Comparison of ENCODE assay signal across 9 cellular contexts in the genomic region with DNA sequence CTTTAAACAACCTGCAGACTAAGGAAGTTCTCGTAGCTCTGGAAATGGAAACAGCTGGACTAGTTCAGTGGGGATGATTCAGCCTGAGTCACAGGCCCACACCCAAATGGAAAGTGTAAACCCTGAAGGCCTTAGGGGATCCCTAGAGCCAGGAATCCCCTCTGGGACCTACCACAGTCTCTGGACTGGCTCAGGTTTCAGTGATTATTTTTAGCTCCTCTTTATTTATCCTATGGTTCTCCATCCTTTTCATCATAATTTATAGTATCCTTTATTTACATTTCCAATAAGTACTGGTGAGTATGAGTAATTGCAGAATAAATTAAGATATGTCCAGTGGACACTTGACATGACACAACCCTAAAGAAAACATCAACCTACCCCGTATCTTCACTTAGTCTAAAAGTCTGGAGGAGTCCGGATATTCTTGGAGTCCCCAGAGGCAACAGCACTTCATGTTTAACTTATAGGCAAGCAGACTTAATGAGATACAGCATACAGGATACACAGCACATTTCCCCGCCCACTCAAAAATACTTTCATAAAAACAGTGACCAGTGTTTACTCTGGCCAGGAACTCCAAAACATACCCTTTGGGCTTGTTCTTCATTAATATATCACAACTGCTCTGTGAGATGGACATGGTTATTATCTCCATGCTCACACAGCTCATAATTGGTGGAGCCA. TPM values are rescaled to one million over a fixed set of nuclear protein-coding genes. Genes with fewer than 3 reads are reported as not detected.
A peak's percentile ranks its signal among the peaks of the same experiment; 100 is the strongest.
DNase-seq lines count a peak whose midpoint lies in the region; ATAC-seq and TF ChIP-seq lines count a peak whose summit lies in the region.
"Had no signal": no experiment of that assay in that cellular context is flagged by ENCODE, and none has a peak within 500 bp of the region (broad histone marks: within the 10 kb centered on the region; RNA-seq: fewer than 3 reads in every experiment).

No MANE protein-coding gene starts in this region.

- WGBS in gastroesophageal sphincter (ENCODE audit: low coverage in 1 of 2), 2 donors = 29 to 37% methylated on average over 4 of the region's 4 CpGs
- WGBS in sigmoid colon, 2 donors = 60 to 61% methylated on average over 4 of the region's 4 CpGs

- peak; percentile 58 for ATAC-seq in gastroesophageal sphincter
- no peak for ATAC-seq in HG03175 (IDR thresholded peaks at IDR 0.05; ENCODE audit: unreplicated experiment)
- ATAC-seq in HG03159 (IDR thresholded peaks at IDR 0.05; ENCODE audit: unreplicated experiment) = no peak

- intact Hi-C loops in CD14-positive monocyte (cut with micrococcal nuclease) (no loop called here), sigmoid colon (cut with DNase I) (no loop called here)

- CTCF ChIA-PET in AG04450 (lab: Charles Lee) (no interaction called here), HEK293 (lab: Yijun Ruan, JAX) (no interaction called here)

- no peak for TF ChIP-seq EP300 in gastroesophageal sphincter (IDR thresholded peaks at IDR 0.05)
- no peak for TF ChIP-seq EP300 in sigmoid colon (IDR thresholded peaks at IDR 0.05)

- H3K9me3 Mint-ChIP-seq in CD14-positive monocyte = peaks cover 0 to 14% (median 5%) of the 10 kb centered on the region in 7 donors

- peak; percentile 77 for DNase-seq in AG04450 (ENCODE audit: low read depth, low spot score)
- peak; percentile 92 to 96 for DNase-seq in SJCRH30
- DNase-seq in CD14-positive monocyte (ENCODE audit: low spot score) = no peak
- DNase-seq in sigmoid colon = no peak
- DNase-seq: activated B cell treated with CpG ODN at 0.5 μM for 24 hours had no signal

- H3K4me1 ChIP-seq in HEK293 (ENCODE audit: control insufficient read depth, insufficient read depth, low read length) = peaks cover 12% of the 10 kb centered on the region
- H3K4me1 ChIP-seq in SJCRH30 = peaks cover 17% of the 10 kb centered on the region
- H3K4me1 ChIP-seq in gastroesophageal sphincter = peaks cover 0 to 6% (median 0%) of the 10 kb centered on the region in 3 donors
- peaks cover 0 to 11% (median 7%) of the 10 kb centered on the region in 4 donors for H3K4me1 ChIP-seq in sigmoid colon

- H3K27me3 ChIP-seq in AG04450 (ENCODE audit: control insufficient read depth, insufficient read depth, low read length) (no peaks in the 10 kb centered on the region), SJCRH30 (no peaks in the 10 kb centered on the region), gastroesophageal sphincter (no peaks in the 10 kb centered on the region), sigmoid colon (no peaks in the 10 kb centered on the region)

- H3K27me3 Mint-ChIP-seq in CD14-positive monocyte (ENCODE audit: low read depth in 3 of 3) = no peaks in the 10 kb centered on the region
- H3K27me3 Mint-ChIP-seq: activated B cell treated with CpG ODN at 0.5 μM for 24 hours had no signal

- H3K27ac ChIP-seq in AG04450 (ENCODE audit: low read depth, low read length) (no peak overlapping the region), HEK293 (ENCODE audit: extremely low read depth, low read depth, low read length) (0 out of 2 replicates have a peak overlapping the region, but pooled peaks have one; percentile 34), SJCRH30 (peak overlapping the region; percentile 52), gastroesophageal sphincter (no peak overlapping the region), sigmoid colon (no peak overlapping the region)

- H3K27ac Mint-ChIP-seq in CD14-positive monocyte = no peak overlapping the region
- H3K27ac Mint-ChIP-seq: activated B cell treated with CpG ODN at 0.5 μM for 24 hours had no signal

- H3K4me3 ChIP-seq in AG04450 (ENCODE audit: low read depth, low read length) = no peak overlapping the region
- no peak overlapping the region for H3K4me3 ChIP-seq in HEK293 (ENCODE audit: low read depth, low read length)
- no peak overlapping the region for H3K4me3 ChIP-seq in SJCRH30
- no peak overlapping the region for H3K4me3 ChIP-seq in gastroesophageal sphincter
- H3K4me3 ChIP-seq in sigmoid colon = no peak overlapping the region

- no peaks in the 10 kb centered on the region; the same call in 1 of the 2 replicates for H3K9me3 ChIP-seq in AG04450 (ENCODE audit: control insufficient read depth, insufficient read depth, low read length)
- H3K9me3 ChIP-seq in HEK293 (ENCODE audit: control insufficient read depth, insufficient read depth, low read depth, low read length) = no peaks in the 10 kb centered on the region
- no peaks in the 10 kb centered on the region for H3K9me3 ChIP-seq in SJCRH30 (replicated peaks)
- no peaks in the 10 kb centered on the region for H3K9me3 ChIP-seq in gastroesophageal sphincter
- H3K9me3 ChIP-seq in sigmoid colon = no peaks in the 10 kb centered on the region

- H3K36me3 Mint-ChIP-seq in CD14-positive monocyte = no peaks in the 10 kb centered on the region

- TF ChIP-seq CTCF in AG04450 (IDR thresholded peaks at IDR 0.05; ENCODE audit: low read depth, low read length) (no peak), HEK293 (tag by site-specific recombination; IDR thresholded peaks at IDR 0.05) (no peak), gastroesophageal sphincter (IDR thresholded peaks at IDR 0.05) (no peak), CD14-positive monocyte (IDR thresholded peaks at IDR 0.05) (no peak), sigmoid colon (IDR thresholded peaks at IDR 0.05) (no peak)

- POLR2A ChIA-PET in AG04450 (lab: Yijun Ruan, JAX) (no interaction called here), HEK293 (lab: Yijun Ruan, JAX) (no interaction called here)

- no peaks in the 10 kb centered on the region for H3K4me1 Mint-ChIP-seq in CD14-positive monocyte
- H3K4me1 Mint-ChIP-seq: activated B cell treated with CpG ODN at 0.5 μM for 24 hours had no signal

- TF ChIP-seq POLR2A in gastroesophageal sphincter (IDR thresholded peaks at IDR 0.05) = no peak
- no peak for TF ChIP-seq POLR2A in sigmoid colon (IDR thresholded peaks at IDR 0.05)

- H3K36me3 ChIP-seq in HEK293 (ENCODE audit: control insufficient read depth in 2 of 2, insufficient read depth in 1 of 2, low read length in 2 of 2) = no peaks in the 10 kb centered on the region
- no peaks in the 10 kb centered on the region for H3K36me3 ChIP-seq in SJCRH30
- no peaks in the 10 kb centered on the region for H3K36me3 ChIP-seq in gastroesophageal sphincter
- H3K36me3 ChIP-seq in sigmoid colon = no peaks in the 10 kb centered on the region

- H3K4me3 Mint-ChIP-seq in CD14-positive monocyte = no peak overlapping the region
- H3K4me3 Mint-ChIP-seq: activated B cell treated with CpG ODN at 0.5 μM for 24 hours had no signal

TF ChIP-seq in HEK293, 187 proteins besides CTCF, POLR2A, EP300 and RAD21 (continues in another document):
- TF ChIP-seq ZNF558 (tag by site-specific recombination; IDR thresholded peaks at IDR 0.05) (no peak), ZNF302 (tag by site-specific recombination; IDR thresholded peaks at IDR 0.05; ENCODE audit: low read depth) (no peak), ZNF830 (tag by site-specific recombination; IDR thresholded peaks at IDR 0.05; ENCODE audit: low read depth) (no peak), ZNF610 (tag by site-specific recombination; IDR thresholded peaks at IDR 0.05; ENCODE audit: borderline replicate concordance) (no peak), ZNF274 (IDR thresholded peaks at IDR 0.05; ENCODE audit: low read length) (no peak), ZNF274 (tag by site-specific recombination; IDR thresholded peaks at IDR 0.05; ENCODE audit: borderline replicate concordance) (no peak), ZNF549 (tag by site-specific recombination; IDR thresholded peaks at IDR 0.05) (no peak), GLI2 (tag by site-specific recombination; IDR thresholded peaks at IDR 0.05; ENCODE audit: borderline replicate concordance, low read depth) (peak; percentile 68)
- TF ChIP-seq, protein P1, sequence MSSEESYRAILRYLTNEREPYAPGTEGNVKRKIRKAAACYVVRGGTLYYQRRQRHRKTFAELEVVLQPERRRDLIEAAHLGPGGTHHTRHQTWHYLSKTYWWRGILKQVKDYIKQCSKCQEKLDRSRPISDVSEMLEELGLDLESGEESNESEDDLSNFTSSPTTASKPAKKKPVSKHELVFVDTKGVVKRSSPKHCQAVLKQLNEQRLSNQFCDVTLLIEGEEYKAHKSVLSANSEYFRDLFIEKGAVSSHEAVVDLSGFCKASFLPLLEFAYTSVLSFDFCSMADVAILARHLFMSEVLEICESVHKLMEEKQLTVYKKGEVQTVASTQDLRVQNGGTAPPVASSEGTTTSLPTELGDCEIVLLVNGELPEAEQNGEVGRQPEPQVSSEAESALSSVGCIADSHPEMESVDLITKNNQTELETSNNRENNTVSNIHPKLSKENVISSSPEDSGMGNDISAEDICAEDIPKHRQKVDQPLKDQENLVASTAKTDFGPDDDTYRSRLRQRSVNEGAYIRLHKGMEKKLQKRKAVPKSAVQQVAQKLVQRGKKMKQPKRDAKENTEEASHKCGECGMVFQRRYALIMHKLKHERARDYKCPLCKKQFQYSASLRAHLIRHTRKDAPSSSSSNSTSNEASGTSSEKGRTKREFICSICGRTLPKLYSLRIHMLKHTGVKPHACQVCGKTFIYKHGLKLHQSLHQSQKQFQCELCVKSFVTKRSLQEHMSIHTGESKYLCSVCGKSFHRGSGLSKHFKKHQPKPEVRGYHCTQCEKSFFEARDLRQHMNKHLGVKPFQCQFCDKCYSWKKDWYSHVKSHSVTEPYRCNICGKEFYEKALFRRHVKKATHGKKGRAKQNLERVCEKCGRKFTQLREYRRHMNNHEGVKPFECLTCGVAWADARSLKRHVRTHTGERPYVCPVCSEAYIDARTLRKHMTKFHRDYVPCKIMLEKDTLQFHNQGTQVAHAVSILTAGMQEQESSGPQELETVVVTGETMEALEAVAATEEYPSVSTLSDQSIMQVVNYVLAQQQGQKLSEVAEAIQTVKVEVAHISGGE (tag by site-specific recombination; conservative IDR thresholded peaks at IDR 0.05; ENCODE audit: low read depth) = no peak
- TF ChIP-seq, protein P2, sequence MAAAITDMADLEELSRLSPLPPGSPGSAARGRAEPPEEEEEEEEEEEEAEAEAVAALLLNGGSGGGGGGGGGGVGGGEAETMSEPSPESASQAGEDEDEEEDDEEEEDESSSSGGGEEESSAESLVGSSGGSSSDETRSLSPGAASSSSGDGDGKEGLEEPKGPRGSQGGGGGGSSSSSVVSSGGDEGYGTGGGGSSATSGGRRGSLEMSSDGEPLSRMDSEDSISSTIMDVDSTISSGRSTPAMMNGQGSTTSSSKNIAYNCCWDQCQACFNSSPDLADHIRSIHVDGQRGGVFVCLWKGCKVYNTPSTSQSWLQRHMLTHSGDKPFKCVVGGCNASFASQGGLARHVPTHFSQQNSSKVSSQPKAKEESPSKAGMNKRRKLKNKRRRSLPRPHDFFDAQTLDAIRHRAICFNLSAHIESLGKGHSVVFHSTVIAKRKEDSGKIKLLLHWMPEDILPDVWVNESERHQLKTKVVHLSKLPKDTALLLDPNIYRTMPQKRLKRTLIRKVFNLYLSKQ (tag by site-specific recombination; IDR thresholded peaks at IDR 0.05; ENCODE audit: borderline replicate concordance) = no peak

RNA-seq across cellular contexts. Expression of a gene that starts 28.4 kb away (rescaled TPM):
- polyA plus RNA-seq in AG04450 (2011; rRNA removed) (0.02 and 0.06 TPM in 2 replicates), CD14-positive monocyte (not detected), sigmoid colon (under 1 TPM; under 0.01 to 0.51 (median under 0.01) TPM)
- 0.18 TPM in 1 of 2 replicates, not detected in the other for polyA minus RNA-seq in AG04450 (2011; rRNA and poly(A)+ RNA removed)
- total RNA-seq in SJCRH30 (2014; rRNA removed; shearing (Covaris generic)) = 0.48 and 0.53 TPM in 2 replicates
- total RNA-seq in gastroesophageal sphincter (10 to 100 TPM; 22.1 to 42.6 (median 25.0) TPM), sigmoid colon (10 to 100 TPM in 3 of 4 donors, 1 to 10 TPM in 1; 7.8 to 16.3 (median 11.8) TPM)
- total RNA-seq: activated B cell treated with CpG ODN at 0.5 μM for 24 hours had no signal

Comparison
In these comparisons a context has a peak if more than half of its experiments do, and no peak if none do; other contexts are left out.
1. DNase-seq: peak in AG04450 (single experiment) and SJCRH30 (2 of 2); none in CD14-positive monocyte (single experiment) and sigmoid colon (single experiment).
2. H3K27ac ChIP-seq: peak in HEK293 (single experiment) and SJCRH30 (single experiment); none in AG04450 (single experiment), gastroesophageal sphincter (0 of 4) and sigmoid colon (0 of 4).